In genomic region chr12:108768591-108769500, GRCh38 we compare ENCODE assay signal across 8 cellular contexts. TPM values are rescaled to one million over a fixed set of nuclear protein-coding genes. Genes with fewer than 3 reads are reported as not detected.
DNase-seq lines count a peak whose midpoint lies in the region; ATAC-seq and TF ChIP-seq lines count a peak whose summit lies in the region.

No MANE protein-coding gene starts in this region.

- H3K27ac ChIP-seq in OCI-LY1 (ENCODE audit: low read depth, low read length, poor library complexity, severe bottlenecking), result no peak overlapping the region

- peak overlapping the region; percentile 46 for H3K4me3 ChIP-seq in OCI-LY1 (ENCODE audit: low read depth, low read length, poor library complexity, severe bottlenecking)

- TF ChIP-seq CTCF in OCI-LY1 (IDR thresholded peaks at IDR 0.05; ENCODE audit: low read length) (no peak), endothelial cell (IDR thresholded peaks at IDR 0.05; ENCODE audit: unreplicated experiment) (no peak), natural killer cell (IDR thresholded peaks at IDR 0.05) (no peak), osteocyte (IDR thresholded peaks at IDR 0.05) (no peak)

- no peaks in the 10 kb centered on the region for H3K27me3 ChIP-seq in OCI-LY1 (ENCODE audit: insufficient read depth, low read length)

- no peaks in the 10 kb centered on the region for H4K20me1 ChIP-seq in OCI-LY1 (ENCODE audit: insufficient read depth, low read length)

- DNase-seq in stimulated activated CD4-positive, alpha-beta T cell treated with anti-CD3 and anti-CD28 coated beads, Interleukin-4, amount 100 ng/mL, for 24 hours, result peak; percentile 7
- no peak for DNase-seq in stimulated activated CD4-positive, alpha-beta T cell treated with anti-CD3 and anti-CD28 coated beads, Interleukin-1b, Interleukin-23, amount 100 ng/mL, for 48 hours
- DNase-seq in endothelial cell (ENCODE audit: low spot score), result peak; percentile 31
- peak; percentile 19 for DNase-seq in natural killer cell
- DNase-seq in osteocyte (ENCODE audit: extremely low spot score, unreplicated experiment), result no peak
- no peak for DNase-seq in SKM-1 (lab: John Stamatoyannopoulos, UW; ENCODE audit: unreplicated experiment)
- no peak for DNase-seq in inferior parietal cortex (ENCODE audit: extremely low spot score)

- peaks cover 10% of the 10 kb centered on the region for H3K4me1 ChIP-seq in OCI-LY1 (ENCODE audit: insufficient read depth, low read length, severe bottlenecking)

- no peak overlapping the region for H3K9ac ChIP-seq in OCI-LY1 (ENCODE audit: low read length)

- no peaks in the 10 kb centered on the region for H3K9me3 Mint-ChIP-seq in endothelial cell (ENCODE audit: unreplicated experiment)
- H3K9me3 Mint-ChIP-seq in natural killer cell, result no peaks in the 10 kb centered on the region
- no peaks in the 10 kb centered on the region for H3K9me3 Mint-ChIP-seq in osteocyte (ENCODE audit: unreplicated experiment)

- H3K27ac Mint-ChIP-seq in endothelial cell (ENCODE audit: unreplicated experiment) (no peak overlapping the region), natural killer cell (no peak overlapping the region), osteocyte (ENCODE audit: unreplicated experiment) (no peak overlapping the region)

- no peak overlapping the region for H2AFZ ChIP-seq in OCI-LY1 (ENCODE audit: low read length)

- no peaks in the 10 kb centered on the region for H3F3A ChIP-seq in OCI-LY1 (ENCODE audit: insufficient read depth, low read length)

- H3K4me2 ChIP-seq in OCI-LY1 (ENCODE audit: low read length), result peak overlapping the region; percentile 55

- H3K79me2 ChIP-seq in OCI-LY1 (ENCODE audit: insufficient read depth, low read length), result no peaks in the 10 kb centered on the region

- H3K27me3 Mint-ChIP-seq in endothelial cell (ENCODE audit: unreplicated experiment) (peaks cover 9% of the 10 kb centered on the region), natural killer cell (ENCODE audit: low read depth in 2 of 2) (peaks cover 0 to 8% of the 10 kb centered on the region in 2 donors), osteocyte (ENCODE audit: unreplicated experiment) (no peaks in the 10 kb centered on the region)

- no peaks in the 10 kb centered on the region for H3K36me3 ChIP-seq in OCI-LY1 (ENCODE audit: insufficient read depth, low read length)

- peak; percentile 57 to 71 (median 58) for ATAC-seq in natural killer cell

- H3K9me3 ChIP-seq in OCI-LY1 (ENCODE audit: low read length), result no peaks in the 10 kb centered on the region

- H3K4me1 Mint-ChIP-seq in endothelial cell (ENCODE audit: unreplicated experiment) (peaks cover 5% of the 10 kb centered on the region), natural killer cell (peaks cover 4 to 6% of the 10 kb centered on the region in 2 donors), osteocyte (ENCODE audit: unreplicated experiment) (peaks cover 17% of the 10 kb centered on the region)

- H3K4me3 Mint-ChIP-seq in endothelial cell (ENCODE audit: unreplicated experiment) (no peak overlapping the region), natural killer cell (peak overlapping the region; percentile 31), osteocyte (ENCODE audit: unreplicated experiment) (no peak overlapping the region)

- H3K9me2 ChIP-seq in OCI-LY1 (ENCODE audit: low read depth, low read length), result no peaks in the 10 kb centered on the region

- H3K36me3 Mint-ChIP-seq in endothelial cell (ENCODE audit: low read depth, unreplicated experiment) (no peaks in the 10 kb centered on the region), natural killer cell (no peaks in the 10 kb centered on the region), osteocyte (ENCODE audit: unreplicated experiment) (no peaks in the 10 kb centered on the region)

- intact Hi-C loops in natural killer cell (cut with micrococcal nuclease), result no loop called here

RNA-seq across cellular contexts. Expression of gene CORO1C, which starts 37.5 kb away (rescaled TPM):
- 380 TPM for total RNA-seq in endothelial cell (ENCODE audit: unreplicated experiment)
- total RNA-seq in natural killer cell, result 10 to 100 TPM; 28.9 to 43.5 (median 36.0) TPM
- 234 and 248 TPM in 2 replicates for total RNA-seq in osteocyte

Comparison
In these comparisons a context has a peak if more than half of its experiments do, and no peak if none do; other contexts are left out.
1. DNase-seq: peak in stimulated activated CD4-positive, alpha-beta T cell treated with anti-CD3 and anti-CD28 coated beads, Interleukin-4, amount 100 ng/mL, for 24 hours (single experiment), endothelial cell (single experiment) and natural killer cell (single experiment); none in stimulated activated CD4-positive, alpha-beta T cell treated with anti-CD3 and anti-CD28 coated beads, Interleukin-1b, Interleukin-23, amount 100 ng/mL, for 48 hours (single experiment), osteocyte (single experiment), SKM-1 (single experiment) and inferior parietal cortex (single experiment).